Comparison of ENCODE assay signal across 20 cellular contexts in genomic region chr4:109699553-109700225, GRCh38. TPM values are rescaled to one million over a fixed set of nuclear protein-coding genes. Genes with fewer than 3 reads are reported as not detected.
DNase-seq lines count a peak whose midpoint lies in the region; ATAC-seq and TF ChIP-seq lines count a peak whose summit lies in the region.
"Had no signal": no experiment of that assay in that cellular context is flagged by ENCODE, and none has a peak within 500 bp of the region (broad histone marks: within the 10 kb centered on the region; RNA-seq: fewer than 3 reads in every experiment).

No MANE protein-coding gene starts in this region.

- H3K4me3 ChIP-seq in DND-41 (ENCODE audit: low read depth in 1 of 2, low read length in 2 of 2), result no peak overlapping the region
- H3K4me3 ChIP-seq: heart left ventricle, tibial nerve had no signal

- peaks cover 12% of the 10 kb centered on the region for H3K36me3 Mint-ChIP-seq in effector memory CD8-positive, alpha-beta T cell (ENCODE audit: insufficient read depth)
- H3K36me3 Mint-ChIP-seq in neural crest cell (ENCODE audit: low read depth), result peaks cover 21% of the 10 kb centered on the region

- no peak overlapping the region for H3K4me3 Mint-ChIP-seq in effector memory CD8-positive, alpha-beta T cell
- H3K4me3 Mint-ChIP-seq in neural crest cell, result peak overlapping the region; percentile 10
- H3K4me3 Mint-ChIP-seq: activated T-helper 1 cell treated with anti-CD3 and anti-CD28 coated beads, Interleukin-12 subunit alpha, Interleukin-12 subunit beta, Interleukin-2, Interleukin-4 antibody, amounts not matched to agents 30 ng/mL and 10 ng/mL and 1 ng/mL, durations not matched to agents 14 hours and 24 hours and 36 hours; nephron progenitor cell; stimulated activated naive CD8-positive, alpha-beta T cell treated with anti-CD3 and anti-CD28 coated beads, Interleukin-15, Interleukin-2, amounts not matched to agents 100 ng/mL and 50 ng/mL, for 24 hours had no signal

- H3K27ac Mint-ChIP-seq in effector memory CD8-positive, alpha-beta T cell, result peak overlapping the region; percentile 9 to 67
- H3K27ac Mint-ChIP-seq in neural crest cell (ENCODE audit: unreplicated experiment), result no peak overlapping the region
- H3K27ac Mint-ChIP-seq: activated T-helper 1 cell treated with anti-CD3 and anti-CD28 coated beads, Interleukin-12 subunit alpha, Interleukin-12 subunit beta, Interleukin-2, Interleukin-4 antibody, amounts not matched to agents 30 ng/mL and 10 ng/mL and 1 ng/mL, durations not matched to agents 14 hours and 24 hours and 36 hours; nephron progenitor cell; stimulated activated naive CD8-positive, alpha-beta T cell treated with anti-CD3 and anti-CD28 coated beads, Interleukin-15, Interleukin-2, amounts not matched to agents 100 ng/mL and 50 ng/mL, for 24 hours had no signal

- no peak for DNase-seq in DND-41
- peak; percentile 42 for DNase-seq in NCI-H446 treated with DMSO at 0.1 percent for 48 hours (lab: John Stamatoyannopoulos, UW)
- DNase-seq in effector memory CD8-positive, alpha-beta T cell, result no peak
- no peak for DNase-seq in neural crest cell (ENCODE audit: low read depth, low spot score)
- no peak for DNase-seq in NCI-H2227 (lab: John Stamatoyannopoulos, UW; ENCODE audit: unreplicated experiment)
- no peak for DNase-seq in mucosa of gallbladder (ENCODE audit: low spot score)
- DNase-seq: AML-193; amniotic stem cell; heart left ventricle; NCI-H1417 treated with DMSO at 0.1 percent for 48 hours; NCI-H2171; NCI-H774; nephron progenitor cell; stimulated activated CD4-positive, alpha-beta T cell treated with anti-CD3 and anti-CD28 coated beads, Interleukin-2, amount 100 ng/mL, for 24 hours had no signal

- H3K27me3 ChIP-seq in DND-41 (ENCODE audit: insufficient read depth, low read length, poor library complexity), result no peaks in the 10 kb centered on the region
- H3K27me3 ChIP-seq: heart left ventricle, tibial nerve had no signal

- H3K4me1 Mint-ChIP-seq in effector memory CD8-positive, alpha-beta T cell (ENCODE audit: low read depth in 2 of 2), result peaks cover 26 to 33% of the 10 kb centered on the region in 2 donors
- H3K4me1 Mint-ChIP-seq in neural crest cell, result peaks cover 21% of the 10 kb centered on the region

- no peaks in the 10 kb centered on the region for H3K9me3 ChIP-seq in DND-41 (ENCODE audit: insufficient read depth, low read length, severe bottlenecking)
- H3K9me3 ChIP-seq: tibial nerve had no signal

- no peak overlapping the region for H3K27ac ChIP-seq in DND-41 (ENCODE audit: low read length)
- H3K27ac ChIP-seq: heart left ventricle had no signal

- H3K9me3 Mint-ChIP-seq in effector memory CD8-positive, alpha-beta T cell, result no peaks in the 10 kb centered on the region
- no peaks in the 10 kb centered on the region for H3K9me3 Mint-ChIP-seq in neural crest cell
- H3K9me3 Mint-ChIP-seq: activated T-helper 1 cell treated with anti-CD3 and anti-CD28 coated beads, Interleukin-12 subunit alpha, Interleukin-12 subunit beta, Interleukin-2, Interleukin-4 antibody, amounts not matched to agents 30 ng/mL and 10 ng/mL and 1 ng/mL, durations not matched to agents 14 hours and 24 hours and 36 hours; nephron progenitor cell; stimulated activated naive CD8-positive, alpha-beta T cell treated with anti-CD3 and anti-CD28 coated beads, Interleukin-15, Interleukin-2, amounts not matched to agents 100 ng/mL and 50 ng/mL, for 24 hours had no signal

- no peak for TF ChIP-seq CTCF in DND-41 (IDR thresholded peaks at IDR 0.05; ENCODE audit: borderline replicate concordance, extremely low read depth, low read length, poor library complexity, severe bottlenecking)
- TF ChIP-seq CTCF in neural crest cell (conservative IDR thresholded peaks at IDR 0.05), result no peak

- no peaks in the 10 kb centered on the region for H3K27me3 Mint-ChIP-seq in effector memory CD8-positive, alpha-beta T cell
- H3K27me3 Mint-ChIP-seq in neural crest cell (ENCODE audit: low read depth), result no peaks in the 10 kb centered on the region
- H3K27me3 Mint-ChIP-seq: stimulated activated naive CD8-positive, alpha-beta T cell treated with anti-CD3 and anti-CD28 coated beads, Interleukin-15, Interleukin-2, amounts not matched to agents 100 ng/mL and 50 ng/mL, for 24 hours had no signal

- H3K4me2 ChIP-seq in DND-41 (ENCODE audit: insufficient read depth, low read length), result no peak overlapping the region; the same call in 1 of the 2 replicates

- peaks cover 31% of the 10 kb centered on the region; the same call in 1 of the 2 replicates for H3K36me3 ChIP-seq in DND-41 (ENCODE audit: insufficient read depth, low read length)

- H3K4me1 ChIP-seq in DND-41 (ENCODE audit: insufficient read depth, low read length), result peaks cover 23% of the 10 kb centered on the region

- no peaks in the 10 kb centered on the region for H4K20me1 ChIP-seq in DND-41 (ENCODE audit: insufficient read depth, low read length)

- peak overlapping the region; percentile 4; the same call in 1 of the 2 replicates for H3K9ac ChIP-seq in DND-41 (ENCODE audit: low read depth, low read length)

- H3K79me2 ChIP-seq in DND-41 (ENCODE audit: insufficient read depth, low read length), result peaks cover 53% of the 10 kb centered on the region

- no peak overlapping the region for H2AFZ ChIP-seq in DND-41 (ENCODE audit: low read depth, low read length)

- ATAC-seq in DND-41 (ENCODE audit: insufficient read depth, low read depth) (no peak), HG03139 (IDR thresholded peaks at IDR 0.05; ENCODE audit: unreplicated experiment) (no peak)
- no peak for ATAC-seq in effector memory CD8-positive, alpha-beta T cell (replicated peaks)
- ATAC-seq: activated CD4-positive, CD25-positive, alpha-beta regulatory T cell treated with anti-CD3 and anti-CD28 coated beads, Interleukin-2, amount 50 U/mL, for 24 hours; heart left ventricle; SK-N-SH treated with all-trans-retinoic acid at 6 μM for 48 hours had no signal

RNA-seq across cellular contexts. Expression of gene CASP6, which starts 3.6 kb away (rescaled TPM):
- total RNA-seq in neural crest cell (25.4 and 28.0 TPM in 2 replicates), mucosa of gallbladder (33.7 TPM)

RNA-seq across cellular contexts. Expression of gene PLA2G12A, which starts 30.2 kb away (rescaled TPM):
- total RNA-seq in neural crest cell, result 13.5 and 15.5 TPM in 2 replicates
- total RNA-seq in mucosa of gallbladder, result 35.0 TPM
